ENCODE assay signal across 1 cellular context in genomic region chr6:142304241-142304640, GRCh38.
TF ChIP-seq lines count a peak whose summit lies in the region.

No MANE protein-coding gene starts in this region.

TF ChIP-seq in WTC11, 78 proteins besides CTCF, POLR2A, EP300 and RAD21:
- no peak for TF ChIP-seq CREB1 (CRISPR knock-in tag; IDR thresholded peaks at IDR 0.05)
- TF ChIP-seq ZNF232 (CRISPR knock-in tag; IDR thresholded peaks at IDR 0.05): no peak
- TF ChIP-seq, protein P1, sequence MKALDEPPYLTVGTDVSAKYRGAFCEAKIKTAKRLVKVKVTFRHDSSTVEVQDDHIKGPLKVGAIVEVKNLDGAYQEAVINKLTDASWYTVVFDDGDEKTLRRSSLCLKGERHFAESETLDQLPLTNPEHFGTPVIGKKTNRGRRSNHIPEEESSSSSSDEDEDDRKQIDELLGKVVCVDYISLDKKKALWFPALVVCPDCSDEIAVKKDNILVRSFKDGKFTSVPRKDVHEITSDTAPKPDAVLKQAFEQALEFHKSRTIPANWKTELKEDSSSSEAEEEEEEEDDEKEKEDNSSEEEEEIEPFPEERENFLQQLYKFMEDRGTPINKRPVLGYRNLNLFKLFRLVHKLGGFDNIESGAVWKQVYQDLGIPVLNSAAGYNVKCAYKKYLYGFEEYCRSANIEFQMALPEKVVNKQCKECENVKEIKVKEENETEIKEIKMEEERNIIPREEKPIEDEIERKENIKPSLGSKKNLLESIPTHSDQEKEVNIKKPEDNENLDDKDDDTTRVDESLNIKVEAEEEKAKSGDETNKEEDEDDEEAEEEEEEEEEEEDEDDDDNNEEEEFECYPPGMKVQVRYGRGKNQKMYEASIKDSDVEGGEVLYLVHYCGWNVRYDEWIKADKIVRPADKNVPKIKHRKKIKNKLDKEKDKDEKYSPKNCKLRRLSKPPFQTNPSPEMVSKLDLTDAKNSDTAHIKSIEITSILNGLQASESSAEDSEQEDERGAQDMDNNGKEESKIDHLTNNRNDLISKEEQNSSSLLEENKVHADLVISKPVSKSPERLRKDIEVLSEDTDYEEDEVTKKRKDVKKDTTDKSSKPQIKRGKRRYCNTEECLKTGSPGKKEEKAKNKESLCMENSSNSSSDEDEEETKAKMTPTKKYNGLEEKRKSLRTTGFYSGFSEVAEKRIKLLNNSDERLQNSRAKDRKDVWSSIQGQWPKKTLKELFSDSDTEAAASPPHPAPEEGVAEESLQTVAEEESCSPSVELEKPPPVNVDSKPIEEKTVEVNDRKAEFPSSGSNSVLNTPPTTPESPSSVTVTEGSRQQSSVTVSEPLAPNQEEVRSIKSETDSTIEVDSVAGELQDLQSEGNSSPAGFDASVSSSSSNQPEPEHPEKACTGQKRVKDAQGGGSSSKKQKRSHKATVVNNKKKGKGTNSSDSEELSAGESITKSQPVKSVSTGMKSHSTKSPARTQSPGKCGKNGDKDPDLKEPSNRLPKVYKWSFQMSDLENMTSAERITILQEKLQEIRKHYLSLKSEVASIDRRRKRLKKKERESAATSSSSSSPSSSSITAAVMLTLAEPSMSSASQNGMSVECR (CRISPR knock-in tag; IDR thresholded peaks at IDR 0.05; ENCODE audit: borderline replicate concordance): no peak
- TF ChIP-seq ZNF121 (CRISPR knock-in tag; IDR thresholded peaks at IDR 0.05): no peak
- TF ChIP-seq ZNF512 (CRISPR knock-in tag; IDR thresholded peaks at IDR 0.05; ENCODE audit: borderline replicate concordance): no peak
- no peak for TF ChIP-seq ESRRA (CRISPR knock-in tag; IDR thresholded peaks at IDR 0.05; ENCODE audit: borderline replicate concordance)
- no peak for TF ChIP-seq CREM (CRISPR knock-in tag; IDR thresholded peaks at IDR 0.05)
- TF ChIP-seq, protein P2, sequence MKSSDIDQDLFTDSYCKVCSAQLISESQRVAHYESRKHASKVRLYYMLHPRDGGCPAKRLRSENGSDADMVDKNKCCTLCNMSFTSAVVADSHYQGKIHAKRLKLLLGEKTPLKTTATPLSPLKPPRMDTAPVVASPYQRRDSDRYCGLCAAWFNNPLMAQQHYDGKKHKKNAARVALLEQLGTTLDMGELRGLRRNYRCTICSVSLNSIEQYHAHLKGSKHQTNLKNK (CRISPR knock-in tag; IDR thresholded peaks at IDR 0.05): no peak
- TF ChIP-seq NR2C2 (CRISPR knock-in tag; IDR thresholded peaks at IDR 0.05): no peak
TF ChIP-seq in WTC11: peak in this region for 0.
